ENCODE assay signal across 15 cellular contexts in the genomic region with DNA sequence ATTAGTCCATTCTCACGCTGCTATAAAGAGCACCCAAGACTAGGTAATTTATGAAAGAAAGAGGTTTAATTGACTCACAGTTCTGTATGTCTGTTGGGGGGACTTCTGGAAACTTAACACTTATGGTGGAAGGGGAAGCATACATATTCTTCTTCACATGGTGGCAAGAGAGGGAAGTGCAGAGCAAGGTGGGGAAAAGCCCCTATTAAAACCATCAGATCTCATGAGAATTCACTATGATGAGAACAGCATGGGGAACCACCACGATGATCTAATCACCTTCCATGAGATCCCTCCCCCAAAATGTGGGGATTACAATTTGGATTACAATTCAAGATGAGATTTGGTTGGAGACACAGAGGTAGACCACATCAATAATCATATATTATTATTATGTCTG.
"Had no signal": no experiment of that assay in that cellular context is flagged by ENCODE, and none has a peak within 500 bp of the region (broad histone marks: within the 10 kb centered on the region; RNA-seq: fewer than 3 reads in every experiment).

No MANE protein-coding gene starts in this region.

- H3K4me1 Mint-ChIP-seq: activated naive CD4-positive, alpha-beta T cell treated with anti-CD3 and anti-CD28 coated beads, Interleukin-2, amount 10 ng/mL, durations not matched to agents 7 days and 5 days; endodermal cell; mesothelial cell of epicardium; neural progenitor cell had no signal

- H3K4me3 Mint-ChIP-seq: activated naive CD4-positive, alpha-beta T cell treated with anti-CD3 and anti-CD28 coated beads, Interleukin-2, amount 10 ng/mL, durations not matched to agents 7 days and 5 days; endodermal cell; mesothelial cell of epicardium; neural progenitor cell had no signal

- H3K27ac ChIP-seq: adrenal gland, gastroesophageal sphincter, heart right ventricle, lower lobe of right lung, neural progenitor cell, ovary, thoracic aorta, upper lobe of right lung had no signal

- H3K4me1 ChIP-seq: adrenal gland, gastroesophageal sphincter, heart right ventricle, lower lobe of right lung, neural progenitor cell, upper lobe of right lung had no signal

- H3K27ac Mint-ChIP-seq: activated naive CD4-positive, alpha-beta T cell treated with anti-CD3 and anti-CD28 coated beads, Interleukin-2, amount 10 ng/mL, durations not matched to agents 7 days and 5 days; endodermal cell; mesothelial cell of epicardium; neural progenitor cell had no signal

- H3K4me3 ChIP-seq: adrenal gland, gastroesophageal sphincter, heart right ventricle, lower lobe of right lung, neural progenitor cell, ovary, thoracic aorta, upper lobe of right lung had no signal

- H3K9me3 Mint-ChIP-seq: activated naive CD4-positive, alpha-beta T cell treated with anti-CD3 and anti-CD28 coated beads, Interleukin-2, amount 10 ng/mL, durations not matched to agents 7 days and 5 days; mesothelial cell of epicardium; neural progenitor cell had no signal

- H3K27me3 ChIP-seq: adrenal gland, gastroesophageal sphincter, heart right ventricle, neural progenitor cell, ovary, upper lobe of right lung had no signal

- H3K27me3 Mint-ChIP-seq: activated naive CD4-positive, alpha-beta T cell treated with anti-CD3 and anti-CD28 coated beads, Interleukin-2, amount 10 ng/mL, durations not matched to agents 7 days and 5 days had no signal

- H3K9me3 ChIP-seq: adrenal gland, gastroesophageal sphincter, lower lobe of right lung, ovary, thoracic aorta, upper lobe of right lung had no signal

- ATAC-seq: gastroesophageal sphincter, heart right ventricle, left cardiac atrium, lower lobe of right lung, sciatic nerve, upper lobe of right lung had no signal

- DNase-seq: activated CD4-positive, alpha-beta T cell treated with anti-CD3 and anti-CD28 coated beads, Interleukin-2, amount 50 U/mL, for 1 hour; activated naive CD4-positive, alpha-beta T cell treated with anti-CD3 and anti-CD28 coated beads, Interleukin-2, amount 10 ng/mL, durations not matched to agents 7 days and 5 days; adrenal gland; endodermal cell; heart right ventricle; left cardiac atrium; lower lobe of right lung; ovary; T-helper 2 cell; upper lobe of right lung had no signal

- H3K36me3 ChIP-seq: ovary, thoracic aorta had no signal
